8 cellular contexts compared by ENCODE assay signal in the genomic region with DNA sequence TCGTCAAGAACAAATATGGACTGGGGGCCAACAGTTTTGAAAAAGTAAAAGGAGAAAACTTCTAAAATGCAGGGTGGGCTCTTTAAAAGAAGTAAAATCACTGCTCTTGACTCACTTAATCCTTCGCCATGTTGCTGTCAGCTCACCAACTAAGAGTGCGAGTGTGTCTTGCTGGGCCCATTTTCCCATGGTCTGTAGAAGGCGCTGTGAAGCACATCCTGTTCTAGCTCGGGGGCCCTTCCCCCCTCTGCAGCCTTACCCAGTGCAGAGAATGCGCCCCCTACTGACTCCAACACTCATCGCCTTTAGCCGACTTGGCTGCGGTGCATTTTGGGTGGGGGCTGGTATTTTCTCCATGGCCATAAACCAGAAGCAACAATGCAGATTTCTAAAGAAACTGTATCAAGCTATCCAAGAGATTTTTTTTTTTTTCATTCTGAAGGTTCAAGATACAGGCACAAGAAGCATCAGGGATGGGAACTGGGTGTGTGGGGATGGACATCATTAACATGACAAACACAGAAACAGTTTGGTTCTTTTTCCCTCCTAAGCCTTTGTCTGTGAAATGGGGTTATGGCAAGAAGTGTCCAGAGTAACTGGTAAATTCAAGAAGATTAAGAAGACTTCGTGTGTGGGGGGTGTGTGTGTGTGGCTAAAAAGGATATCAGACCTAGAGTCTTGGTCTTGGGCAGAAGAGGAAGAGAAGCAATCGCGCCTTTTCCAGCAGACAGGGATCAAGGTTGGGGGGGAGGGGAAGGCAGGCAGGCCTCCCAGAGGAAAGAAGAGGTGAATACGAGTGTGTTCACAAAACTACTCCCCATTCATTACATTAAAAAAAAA. TPM values are rescaled to one million over a fixed set of nuclear protein-coding genes. Genes with fewer than 3 reads are reported as not detected.
DNase-seq lines count a peak whose midpoint lies in the region; ATAC-seq, FAIRE-seq and TF ChIP-seq lines count a peak whose summit lies in the region.

No MANE protein-coding gene starts in this region.

- H3K27ac Mint-ChIP-seq in activated B cell treated with CpG ODN at 0.5 μM for 24 hours: peak overlapping the region; percentile 92

- H3K9me3 Mint-ChIP-seq in activated B cell treated with CpG ODN at 0.5 μM for 24 hours: no peaks in the 10 kb centered on the region

- H3K27me3 ChIP-seq in AG04450 (ENCODE audit: control insufficient read depth, insufficient read depth, low read length): no peaks in the 10 kb centered on the region

- H3K4me1 ChIP-seq in kidney (ENCODE audit: control insufficient read depth in 1 of 2, insufficient read depth in 1 of 2, low read depth in 1 of 2, low read length in 2 of 2): peaks cover 15 to 20% of the 10 kb centered on the region in 2 donors

- peak; percentile 99 for TF ChIP-seq CTCF in AG04450 (IDR thresholded peaks at IDR 0.05; ENCODE audit: low read depth, low read length)
- TF ChIP-seq CTCF in activated B cell treated with CpG ODN at 0.5 μM for 24 hours (IDR thresholded peaks at IDR 0.05): no peak
- TF ChIP-seq CTCF in kidney (IDR thresholded peaks at IDR 0.05; ENCODE audit: borderline replicate concordance, extremely low read depth, insufficient read depth): peak; percentile 89

- H3K36me3 Mint-ChIP-seq in activated B cell treated with CpG ODN at 0.5 μM for 24 hours (ENCODE audit: low read depth): peaks cover 57% of the 10 kb centered on the region

- DNase-seq in AG04450 (ENCODE audit: low read depth, low spot score) (peak; percentile 92), NCI-H2227 treated with DMSO at 0.1 percent for 48 hours (lab: John Stamatoyannopoulos, UW) (peak; percentile 97), activated B cell treated with CpG ODN at 0.5 μM for 24 hours (peak; percentile 74), cerebellar cortex (ENCODE audit: low spot score) (peak; percentile 94), kidney (peak; percentile 94)
- peak; percentile 69 to 83 for DNase-seq in stimulated activated CD4-positive, alpha-beta T cell treated with anti-CD3 and anti-CD28 coated beads, Interleukin-15, amount 100 ng/mL, for 1 hour (ENCODE audit: low read depth in 1 of 2, low spot score in 1 of 2)

- no peak for FAIRE-seq in kidney (lab: Jason Lieb, UNC)

- POLR2A ChIA-PET in AG04450 (lab: Yijun Ruan, JAX): interaction anchor here (0.5 to 3.7 kb wide), 4 partner anchors 14 to 184 kb away, joined by 3 to 17 read pairs (median 6); partner anchors contain the start of genes DPM1 and MOCS3
- POLR2A ChIA-PET in activated B cell treated with CpG ODN at 0.5 μM for 24 hours (lab: Charles Lee): interaction anchor here (0.5 to 6.8 kb wide), 12 partner anchors 16 to 199 kb away, joined by 3 to 364 read pairs (median 9); partner anchors contain the start of genes BCAS4, DPM1 and MOCS3

- H3K4me3 ChIP-seq in AG04450 (ENCODE audit: low read depth, low read length): peak overlapping the region; percentile 86
- peak overlapping the region; percentile 71 to 88 for H3K4me3 ChIP-seq in kidney (ENCODE audit: low read length in 2 of 2)

- ATAC-seq in GM18870 (IDR thresholded peaks at IDR 0.05; ENCODE audit: unreplicated experiment): peak; percentile 73
- ATAC-seq in HG03196 (IDR thresholded peaks at IDR 0.05; ENCODE audit: unreplicated experiment): peak; percentile 57
- ATAC-seq in activated B cell treated with CpG ODN at 0.5 μM for 24 hours (ENCODE audit: low read depth): peak; percentile 66

- intact Hi-C loops in activated B cell treated with CpG ODN at 0.5 μM for 24 hours (cut with micrococcal nuclease) (loop anchor here (1.0 to 5.0 kb wide), 4 partner anchors 12 to 139 kb away; no protein-coding TSS in a partner anchor), kidney (cut with DNase I) (loop anchor here (10.0 kb wide), 2 partner anchors 65 to 135 kb away; partner anchors contain the start of gene BCAS4)

- peak overlapping the region; percentile 83 to 92 for H3K9ac ChIP-seq in kidney (ENCODE audit: low read length in 2 of 2)

- H3K4me3 Mint-ChIP-seq in activated B cell treated with CpG ODN at 0.5 μM for 24 hours: peak overlapping the region; percentile 85

- H3K4me1 Mint-ChIP-seq in activated B cell treated with CpG ODN at 0.5 μM for 24 hours: peaks cover 52% of the 10 kb centered on the region

- H3K27me3 Mint-ChIP-seq in activated B cell treated with CpG ODN at 0.5 μM for 24 hours: no peaks in the 10 kb centered on the region

- H3K36me3 ChIP-seq in kidney (ENCODE audit: control insufficient read depth in 1 of 2, insufficient read depth in 2 of 2, low read length in 2 of 2): no peaks in the 10 kb centered on the region

- CTCF ChIA-PET in AG04450 (lab: Charles Lee) (interaction anchor here (0.5 to 11.5 kb wide), 23 partner anchors 10 to 406 kb away, joined by 3 to 201 read pairs (median 6); partner anchors contain the start of genes BCAS4, DPM1 and MOCS3), activated B cell treated with CpG ODN at 0.5 μM for 24 hours (lab: Charles Lee) (interaction anchor here (0.6 to 9.0 kb wide), 26 partner anchors 9 to 180 kb away, joined by 3 to 231 read pairs (median 4); partner anchors contain the start of genes BCAS4, DPM1 and MOCS3)

- H3K9me3 ChIP-seq in AG04450 (ENCODE audit: control insufficient read depth, insufficient read depth, low read length) (no peaks in the 10 kb centered on the region), kidney (ENCODE audit: control insufficient read depth in 1 of 2, low read length in 2 of 2) (no peaks in the 10 kb centered on the region)

- peak overlapping the region; percentile 13 for H3K27ac ChIP-seq in AG04450 (ENCODE audit: low read depth, low read length)
- H3K27ac ChIP-seq in kidney (ENCODE audit: low read depth in 2 of 2, low read length in 2 of 2): peak overlapping the region; percentile 64 to 88

RNA-seq across cellular contexts. Expression of gene ADNP, which starts 1.7 kb away (rescaled TPM):
- polyA plus RNA-seq in AG04450 (2011; rRNA removed): 36.8 and 40.5 TPM in 2 replicates
- polyA minus RNA-seq in AG04450 (2011; rRNA and poly(A)+ RNA removed): 68.2 and 77.5 TPM in 2 replicates
- total RNA-seq in activated B cell treated with CpG ODN at 0.5 μM for 24 hours: 89.4 and 99.3 TPM in 2 replicates
- total RNA-seq in kidney: 66.7 TPM
- 32.0 TPM for polyA plus RNA-seq in kidney (ENCODE audit: insufficient read depth, low read depth, low replicate concordance)

RNA-seq across cellular contexts. Expression of gene DPM1, which starts 28.8 kb away (rescaled TPM):
- polyA plus RNA-seq in AG04450 (2011; rRNA removed) (48.6 and 67.5 TPM in 2 replicates), kidney (ENCODE audit: insufficient read depth, low read depth, low replicate concordance) (53.2 TPM)
- 20.9 and 23.1 TPM in 2 replicates for polyA minus RNA-seq in AG04450 (2011; rRNA and poly(A)+ RNA removed)
- total RNA-seq in activated B cell treated with CpG ODN at 0.5 μM for 24 hours (39.8 and 41.2 TPM in 2 replicates), kidney (32.4 TPM)

RNA-seq across cellular contexts. Expression of gene MOCS3, which starts 29.1 kb away (rescaled TPM):
- polyA plus RNA-seq in AG04450 (2011; rRNA removed) (3.8 and 4.0 TPM in 2 replicates), kidney (ENCODE audit: insufficient read depth, low read depth, low replicate concordance) (1.9 TPM)
- polyA minus RNA-seq in AG04450 (2011; rRNA and poly(A)+ RNA removed): 5.0 and 6.6 TPM in 2 replicates
- total RNA-seq in activated B cell treated with CpG ODN at 0.5 μM for 24 hours (7.5 and 8.1 TPM in 2 replicates), kidney (5.1 TPM)

Comparison
In these comparisons a context has a peak if more than half of its experiments do, and no peak if none do; other contexts are left out.
1. Peak in every context shown above with its lines: DNase-seq, ATAC-seq, H3K4me3 ChIP-seq and H3K27ac ChIP-seq.